In genomic region chr3:147420361-147421183, GRCh38 we compare ENCODE assay signal across 2 cellular contexts.
TF ChIP-seq lines count a peak whose summit lies in the region.

No MANE protein-coding gene starts in this region.

TF ChIP-seq in H1, 55 proteins besides CTCF, POLR2A, EP300 and RAD21:
- TF ChIP-seq EZH2 (IDR thresholded peaks at IDR 0.05; ENCODE audit: low read depth, low read length, severe bottlenecking): peak; percentile 76
- peak; percentile 26; the same call in 1 of the 2 replicates for TF ChIP-seq CBX8 (IDR thresholded peaks at IDR 0.05; ENCODE audit: borderline replicate concordance, low read depth, low read length)
- peak; percentile 84; the same call in 1 of the 2 replicates for TF ChIP-seq SUZ12 (IDR thresholded peaks at IDR 0.05; ENCODE audit: low read length)
- no peak for TF ChIP-seq NANOG (IDR thresholded peaks at IDR 0.05; ENCODE audit: insufficient read depth, low read depth, low read length, poor library complexity, severe bottlenecking)
- TF ChIP-seq RNF2 (IDR thresholded peaks at IDR 0.05; ENCODE audit: borderline replicate concordance, low read depth, low read length, missing control alignments, poor library complexity, severe bottlenecking): peak; percentile 73

TF ChIP-seq in neural cell, 6 proteins besides CTCF, POLR2A, EP300 and RAD21:
- TF ChIP-seq POLR2AphosphoS5 (IDR thresholded peaks at IDR 0.05): peak; percentile 29
- no peak for TF ChIP-seq MXI1 (conservative IDR thresholded peaks at IDR 0.05; ENCODE audit: poor library complexity, severe bottlenecking)
